In genomic region chr5:116815081-116815480, GRCh38 we compare ENCODE assay signal across 17 cellular contexts.
"Had no signal": no experiment of that assay in that cellular context is flagged by ENCODE, and none has a peak within 500 bp of the region (broad histone marks: within the 10 kb centered on the region; RNA-seq: fewer than 3 reads in every experiment).

No MANE protein-coding gene starts in this region.

- H3K27me3 ChIP-seq: heart left ventricle, testis, upper lobe of left lung had no signal

- H3K27me3 Mint-ChIP-seq: dendritic cell treated with granulocyte-macrophage colony-stimulating factor and Interleukin-4, amounts not matched to agents 40 ng/mL and 50 ng/mL, for 4 days; stimulated activated naive CD8-positive, alpha-beta T cell treated with anti-CD3 and anti-CD28 coated beads, Interleukin-15, Interleukin-2, amounts not matched to agents 100 ng/mL and 50 ng/mL, for 24 hours; T-cell had no signal

- H3K9me3 Mint-ChIP-seq: activated naive CD8-positive, alpha-beta T cell treated with anti-CD3 and anti-CD28 coated beads, Interleukin-2, amount 10 ng/mL, durations not matched to agents 7 days and 5 days; activated T-helper 1 cell treated with anti-CD3 and anti-CD28 coated beads, Interleukin-12 subunit alpha, Interleukin-12 subunit beta, Interleukin-2, Interleukin-4 antibody, amounts not matched to agents 30 ng/mL and 10 ng/mL and 1 ng/mL, durations not matched to agents 14 hours and 24 hours and 36 hours had no signal

- H3K4me3 ChIP-seq: heart left ventricle, lower lobe of right lung, testis, upper lobe of left lung had no signal

- ATAC-seq: heart left ventricle, left cardiac atrium, lower lobe of right lung, T-cell had no signal

- H3K27ac ChIP-seq: epithelial cell of prostate, heart left ventricle, lower lobe of right lung, testis, upper lobe of left lung had no signal

- H3K4me1 ChIP-seq: heart left ventricle, lower lobe of right lung, testis, upper lobe of left lung had no signal

- H3K4me1 Mint-ChIP-seq: activated naive CD8-positive, alpha-beta T cell treated with anti-CD3 and anti-CD28 coated beads, Interleukin-2, amount 10 ng/mL, durations not matched to agents 7 days and 5 days; T-cell had no signal

- H3K36me3 ChIP-seq: heart left ventricle, lower lobe of right lung, upper lobe of left lung had no signal

- FAIRE-seq: frontal cortex, small intestine had no signal

- DNase-seq: activated CD4-positive, CD25-positive, alpha-beta regulatory T cell treated with anti-CD3 and anti-CD28 coated beads, Interleukin-2, amount 50 U/mL, for 72 hours; activated naive CD8-positive, alpha-beta T cell treated with anti-CD3 and anti-CD28 coated beads, Interleukin-2, amount 10 ng/mL, durations not matched to agents 7 days and 5 days; effector memory CD4-positive, alpha-beta T cell; heart left ventricle; left cardiac atrium; lower lobe of right lung; posterior cingulate gyrus; small intestine; T-cell; T1000; testis; upper lobe of left lung had no signal

- H3K4me3 Mint-ChIP-seq: activated naive CD8-positive, alpha-beta T cell treated with anti-CD3 and anti-CD28 coated beads, Interleukin-2, amount 10 ng/mL, durations not matched to agents 7 days and 5 days; activated T-helper 1 cell treated with anti-CD3 and anti-CD28 coated beads, Interleukin-12 subunit alpha, Interleukin-12 subunit beta, Interleukin-2, Interleukin-4 antibody, amounts not matched to agents 30 ng/mL and 10 ng/mL and 1 ng/mL, durations not matched to agents 14 hours and 24 hours and 36 hours; dendritic cell treated with granulocyte-macrophage colony-stimulating factor and Interleukin-4, amounts not matched to agents 40 ng/mL and 50 ng/mL, for 4 days; stimulated activated naive CD8-positive, alpha-beta T cell treated with anti-CD3 and anti-CD28 coated beads, Interleukin-15, Interleukin-2, amounts not matched to agents 100 ng/mL and 50 ng/mL, for 24 hours; T-cell had no signal

- H3K27ac Mint-ChIP-seq: activated naive CD8-positive, alpha-beta T cell treated with anti-CD3 and anti-CD28 coated beads, Interleukin-2, amount 10 ng/mL, durations not matched to agents 7 days and 5 days; activated T-helper 1 cell treated with anti-CD3 and anti-CD28 coated beads, Interleukin-12 subunit alpha, Interleukin-12 subunit beta, Interleukin-2, Interleukin-4 antibody, amounts not matched to agents 30 ng/mL and 10 ng/mL and 1 ng/mL, durations not matched to agents 14 hours and 24 hours and 36 hours; dendritic cell treated with granulocyte-macrophage colony-stimulating factor and Interleukin-4, amounts not matched to agents 40 ng/mL and 50 ng/mL, for 4 days; stimulated activated naive CD8-positive, alpha-beta T cell treated with anti-CD3 and anti-CD28 coated beads, Interleukin-15, Interleukin-2, amounts not matched to agents 100 ng/mL and 50 ng/mL, for 24 hours; T-cell had no signal

- H3K9me3 ChIP-seq: heart left ventricle, lower lobe of right lung, testis, upper lobe of left lung had no signal

- H3K36me3 Mint-ChIP-seq: activated naive CD8-positive, alpha-beta T cell treated with anti-CD3 and anti-CD28 coated beads, Interleukin-2, amount 10 ng/mL, durations not matched to agents 7 days and 5 days; T-cell had no signal
